23 cellular contexts compared by ENCODE assay signal in genomic region chr3:105398407-105398806, GRCh38. TPM values are rescaled to one million over a fixed set of nuclear protein-coding genes. Genes with fewer than 3 reads are reported as not detected.
DNase-seq lines count a peak whose midpoint lies in the region; ATAC-seq and TF ChIP-seq lines count a peak whose summit lies in the region.
"Had no signal": no experiment of that assay in that cellular context is flagged by ENCODE, and none has a peak within 500 bp of the region (broad histone marks: within the 10 kb centered on the region; RNA-seq: fewer than 3 reads in every experiment).

No MANE protein-coding gene starts in this region.

- H3K9ac ChIP-seq in SK-N-SH: no peak overlapping the region

- H3K27ac ChIP-seq in SK-N-SH (ENCODE audit: low read depth in 2 of 2, low read length in 1 of 2) (no peak overlapping the region; a peak in 1 of 4 replicates), substantia nigra (ENCODE audit: low read depth, low read length, poor library complexity, severe bottlenecking) (peak overlapping the region; percentile 3), psoas muscle (no peak overlapping the region)
- H3K27ac ChIP-seq: 22Rv1, body of pancreas had no signal

- H3K4me1 ChIP-seq in SK-N-SH (ENCODE audit: control insufficient read depth in 1 of 2, insufficient read depth in 2 of 2, low read depth in 1 of 2, low read length in 1 of 2) (peaks cover 4% of the 10 kb centered on the region in 2 experiments; a peak in 3 of 4 replicates), psoas muscle (no peaks in the 10 kb centered on the region)

- H2AFZ ChIP-seq in SK-N-SH (ENCODE audit: low read depth): no peak overlapping the region

- POLR2A ChIA-PET in SK-N-SH (lab: Yijun Ruan, JAX): no interaction called here

- DNase-seq in DMS 273 (lab: John Stamatoyannopoulos, UW; ENCODE audit: unreplicated experiment): peak; percentile 31
- DNase-seq in DMS 273 treated with DMSO at 0.1 percent for 48 hours (lab: John Stamatoyannopoulos, UW): no peak
- peak; percentile 78 to 79 for DNase-seq in NCI-H1930 (lab: John Stamatoyannopoulos, UW)
- no peak for DNase-seq in SK-N-SH
- DNase-seq in substantia nigra (lab: John Stamatoyannopoulos, UW): no peak
- DNase-seq in GM19240 (ENCODE audit: insufficient read length, low spot score): no peak
- DNase-seq in psoas muscle: no peak
- no peak for DNase-seq in HuH-7.5 (ENCODE audit: low spot score)
- DNase-seq: activated CD4-positive, alpha-beta T cell treated with anti-CD3 and anti-CD28 coated beads, Interleukin-2, amount 10 ng/mL, durations not matched to agents 24 days and 14 days; activated T-cell treated with anti-CD3 and anti-CD28 coated beads, Interleukin-2, amount 50 U/mL, for 4 hours; body of pancreas; CD4-positive, alpha-beta T cell; DMS79 treated with DMSO at 0.1 percent for 48 hours; mesenchymal stem cell; NCI-H2029 treated with DMSO at 0.1 percent for 48 hours; NK-92 treated with Interleukin-12 subunit alpha and Interleukin-12 subunit beta, amount 100 ng/mL, for 24 hours; SIG-M5; stimulated activated CD4-positive, alpha-beta T cell treated with anti-CD3 and anti-CD28 coated beads, Interleukin-4, amount 100 ng/mL, for 4 hours; stimulated activated naive B cell treated with anti-CD40 and anti-IgM and Interleukin-4, amounts not matched to agents 10 μg/mL and 1 μg/mL and 100 μg/mL, for 72 hours; T1000 had no signal

- no peaks in the 10 kb centered on the region for H3K27me3 ChIP-seq in SK-N-SH (ENCODE audit: insufficient read depth)
- no peaks in the 10 kb centered on the region for H3K27me3 ChIP-seq in psoas muscle (ENCODE audit: insufficient read depth in 3 of 3, low read length in 2 of 3)
- H3K27me3 ChIP-seq: body of pancreas had no signal

- peaks cover 6% of the 10 kb centered on the region for H3F3A ChIP-seq in SK-N-SH (replicated peaks; ENCODE audit: insufficient read depth)

- no peaks in the 10 kb centered on the region for H3K9me2 ChIP-seq in SK-N-SH

- H3K9me3 ChIP-seq in SK-N-SH (0 out of 2 replicates have a peak, but pooled peaks cover under 1% of the 10 kb centered on the region), psoas muscle (no peaks in the 10 kb centered on the region)
- H3K9me3 ChIP-seq: body of pancreas had no signal

- TF ChIP-seq CTCF in SK-N-SH (IDR thresholded peaks at IDR 0.05) (no peak), psoas muscle (IDR thresholded peaks at IDR 0.05) (no peak)

- peaks cover 5% of the 10 kb centered on the region; the same call in 1 of the 2 replicates for H4K20me1 ChIP-seq in SK-N-SH (ENCODE audit: insufficient read depth)

- CTCF ChIA-PET in SK-N-SH (lab: Yijun Ruan, JAX): interaction anchor here (0.7 to 1.4 kb wide), 3 partner anchors 18 to 28 kb away, joined by 3 to 5 read pairs (median 3); no protein-coding TSS in a partner anchor

- peaks cover 100% of the 10 kb centered on the region for H3K79me2 ChIP-seq in SK-N-SH (ENCODE audit: insufficient read depth)

- no peak for TF ChIP-seq RAD21 in SK-N-SH (IDR thresholded peaks at IDR 0.05; ENCODE audit: low read length)

- intact Hi-C loops in psoas muscle (cut with DNase I): no loop called here

- ATAC-seq in psoas muscle: no peak
- ATAC-seq: activated T-cell treated with anti-CD3 and anti-CD28 coated beads, Interleukin-2, amount 50 U/mL, for 4 hours; body of pancreas; left lobe of liver; sciatic nerve; stimulated activated naive B cell treated with anti-CD40 and anti-IgM and Interleukin-4, amounts not matched to agents 10 μg/mL and 1 μg/mL and 100 μg/mL, for 72 hours had no signal

- H3K36me3 ChIP-seq in SK-N-SH (replicated peaks in 1 of 2; ENCODE audit: control insufficient read depth in 1 of 2, insufficient read depth in 2 of 2, low read length in 1 of 2) (peaks cover 0 to 26% of the 10 kb centered on the region in 2 experiments), psoas muscle (ENCODE audit: insufficient read depth in 1 of 2, low read depth in 1 of 2) (no peaks in the 10 kb centered on the region)

- no peak overlapping the region for H3K4me2 ChIP-seq in SK-N-SH

- TF ChIP-seq EP300 in SK-N-SH (IDR thresholded peaks at IDR 0.05; ENCODE audit: borderline replicate concordance in 1 of 2, low read depth in 1 of 2, low read length in 1 of 2): no peak

- H3K4me3 ChIP-seq in SK-N-SH (ENCODE audit: low read depth in 2 of 2, low read length in 1 of 2) (no peak overlapping the region), psoas muscle (no peak overlapping the region)
- H3K4me3 ChIP-seq: body of pancreas had no signal

TF ChIP-seq in SK-N-SH, 30 proteins besides CTCF, POLR2A, EP300 and RAD21:
- no peak for TF ChIP-seq MXI1 (IDR thresholded peaks at IDR 0.05; ENCODE audit: low read depth, low read length)
- peak; percentile 25; the same call in 1 of the 2 replicates for TF ChIP-seq PBX3 (IDR thresholded peaks at IDR 0.05)

RNA-seq across cellular contexts. Expression of gene ALCAM, which starts 31.7 kb away (rescaled TPM):
- polyA plus RNA-seq in SK-N-SH (2012; rRNA removed): 58.3 and 87.2 TPM in 2 replicates
- polyA plus RNA-seq in SK-N-SH (2012; cell fraction: cytosol; rRNA removed): 80.1 and 85.7 TPM in 2 replicates
- polyA plus RNA-seq in SK-N-SH (2012; cell fraction: nucleus; rRNA removed): 46.5 and 91.5 TPM in 2 replicates
- total RNA-seq in psoas muscle: 1 to 10 TPM in 3 of 4 donors, under 1 TPM in 1; 0.42 to 1.5 (median 1.2) TPM
- under 1 TPM; 0.44 to 0.70 (median 0.48) TPM for polyA plus RNA-seq in psoas muscle

Comparison
In these comparisons a context has a peak if more than half of its experiments do, and no peak if none do; other contexts are left out.
1. DNase-seq: peak in DMS 273 (single experiment) and NCI-H1930 (2 of 2); none in DMS 273 treated with DMSO at 0.1 percent for 48 hours (single experiment), SK-N-SH (single experiment), substantia nigra (0 of 49), GM19240 (single experiment), psoas muscle (0 of 2) and HuH-7.5 (single experiment).
2. RNA of gene ALCAM, which starts 31.7 kb away (polyA plus RNA-seq): 46.5 to 91.5 TPM in SK-N-SH; 0.44 to 0.70 TPM in psoas muscle; every median in the first group is over 10 times any median in the second.